Comparison of ENCODE assay signal across 1 cellular context in genomic region chr12:89709994-89710872, GRCh38.
A peak's percentile ranks its signal among the peaks of the same experiment; 100 is the strongest.
TF ChIP-seq lines count a peak whose summit lies in the region.

No MANE protein-coding gene starts in this region.

TF ChIP-seq in K562, 482 proteins besides CTCF, POLR2A, EP300 and RAD21 (continued from another document):
- TF ChIP-seq ZNF398 (CRISPR knock-in tag; IDR thresholded peaks at IDR 0.05), result no peak
- TF ChIP-seq HMGN3 (IDR thresholded peaks at IDR 0.05; ENCODE audit: borderline replicate concordance, extremely low read depth, insufficient read length, low read depth, low read length), result no peak
- no peak for TF ChIP-seq SIRT6 (IDR thresholded peaks at IDR 0.05; ENCODE audit: low read depth, low read length)
- TF ChIP-seq DMBX1 (CRISPR knock-in tag; IDR thresholded peaks at IDR 0.05; ENCODE audit: borderline replicate concordance), result no peak
- peak; percentile 73; the same call in 1 of the 2 replicates for TF ChIP-seq ATF6 (CRISPR knock-in tag; IDR thresholded peaks at IDR 0.05)
- no peak for TF ChIP-seq ARID2 (IDR thresholded peaks at IDR 0.05)
- no peak for TF ChIP-seq NR4A1 (CRISPR knock-in tag; IDR thresholded peaks at IDR 0.05)
- no peak for TF ChIP-seq NR4A1 (tag; IDR thresholded peaks at IDR 0.05)
- TF ChIP-seq MYNN (IDR thresholded peaks at IDR 0.05), result no peak
- no peak for TF ChIP-seq MYNN (CRISPR knock-in tag; IDR thresholded peaks at IDR 0.05)
- 0 out of 2 replicates have a peak, but pooled peaks have one; percentile 22 for TF ChIP-seq ZEB2 (IDR thresholded peaks at IDR 0.05)
